Comparison of ENCODE assay signal across 30 cellular contexts in the genomic region with DNA sequence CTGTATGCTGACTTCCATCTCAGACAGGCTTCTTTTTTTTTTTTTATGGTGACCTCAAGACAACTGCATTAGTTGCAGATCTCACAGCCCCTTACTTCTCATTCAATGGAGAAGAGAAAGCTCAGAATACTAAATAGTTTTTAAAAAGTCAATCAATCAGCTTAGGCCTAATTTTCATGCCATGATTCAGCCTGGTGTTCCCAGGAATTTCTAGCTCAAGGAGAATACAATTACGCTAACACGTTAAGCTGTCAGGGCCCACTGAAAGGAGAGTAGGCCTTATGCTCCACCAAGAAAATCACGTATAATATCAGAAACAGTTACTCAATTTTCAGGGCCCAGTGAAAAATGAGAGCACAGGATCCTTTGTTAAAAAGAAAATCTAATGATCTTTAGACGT.
"Had no signal": no experiment of that assay in that cellular context is flagged by ENCODE, and none has a peak within 500 bp of the region (broad histone marks: within the 10 kb centered on the region; RNA-seq: fewer than 3 reads in every experiment).

No MANE protein-coding gene starts in this region.

- H3K27ac Mint-ChIP-seq: activated B cell treated with CpG ODN at 0.5 μM for 24 hours; activated CD4-positive, alpha-beta memory T cell treated with anti-CD3 and anti-CD28 coated beads for 36 hours; activated CD4-positive, alpha-beta T cell treated with anti-CD3 and anti-CD28 coated beads for 36 hours; activated CD4-positive, alpha-beta T cell treated with anti-CD3 and anti-CD28 coated beads, Interleukin-2, amount 10 ng/mL, durations not matched to agents 7 days and 5 days; activated CD8-positive, alpha-beta T cell treated with anti-CD3 and anti-CD28 coated beads for 36 hours; activated naive CD4-positive, alpha-beta T cell treated with anti-CD3 and anti-CD28 coated beads for 36 hours; activated naive CD4-positive, alpha-beta T cell treated with anti-CD3 and anti-CD28 coated beads, Interleukin-2, amount 50 U/mL, for 72 hours; activated naive CD8-positive, alpha-beta T cell treated with anti-CD3 and anti-CD28 coated beads for 36 hours; activated T-cell treated with anti-CD3 and anti-CD28 coated beads, Interleukin-2, amount 50 U/mL, for 72 hours; activated T-helper 1 cell treated with anti-CD3 and anti-CD28 coated beads, Interleukin-12 subunit alpha, Interleukin-12 subunit beta, Interleukin-2, Interleukin-4 antibody, amounts not matched to agents 30 ng/mL and 10 ng/mL and 1 ng/mL, durations not matched to agents 14 hours and 24 hours and 36 hours; activated T-helper 17 cell treated with anti-CD3 and anti-CD28 coated beads, Interleukin-2, amount 50 U/mL, for 72 hours; T-helper 17 cell had no signal

- ATAC-seq: activated CD4-positive, alpha-beta T cell treated with anti-CD3 and anti-CD28 coated beads for 36 hours; activated CD8-positive, alpha-beta T cell treated with anti-CD3 and anti-CD28 coated beads for 36 hours; activated naive CD4-positive, alpha-beta T cell treated with anti-CD3 and anti-CD28 coated beads, Interleukin-2, amount 50 U/mL, for 72 hours; activated T-cell treated with anti-CD3 and anti-CD28 coated beads, Interleukin-2, amount 50 U/mL, for 4 hours; activated T-cell treated with anti-CD3 and anti-CD28 coated beads, Interleukin-2, amount 50 U/mL, for 72 hours; activated T-helper 17 cell treated with anti-CD3 and anti-CD28 coated beads, Interleukin-2, amount 50 U/mL, for 72 hours; body of pancreas; T-helper 17 cell had no signal

- H3K9me3 ChIP-seq: adrenal gland had no signal

- H3K4me1 Mint-ChIP-seq: activated B cell treated with CpG ODN at 0.5 μM for 24 hours; activated CD4-positive, alpha-beta T cell treated with anti-CD3 and anti-CD28 coated beads, Interleukin-2, amount 10 ng/mL, durations not matched to agents 7 days and 5 days; activated naive CD8-positive, alpha-beta T cell treated with anti-CD3 and anti-CD28 coated beads for 36 hours; activated T-helper 17 cell treated with anti-CD3 and anti-CD28 coated beads, Interleukin-2, amount 50 U/mL, for 72 hours; T-helper 17 cell had no signal

- H3K27ac ChIP-seq: adrenal gland, body of pancreas, brain microvascular endothelial cell, breast epithelium, VCaP had no signal

- H3K27me3 Mint-ChIP-seq: activated B cell treated with CpG ODN at 0.5 μM for 24 hours; activated CD4-positive, alpha-beta memory T cell treated with anti-CD3 and anti-CD28 coated beads for 36 hours; activated CD4-positive, alpha-beta T cell treated with anti-CD3 and anti-CD28 coated beads for 36 hours; activated CD4-positive, alpha-beta T cell treated with anti-CD3 and anti-CD28 coated beads, Interleukin-2, amount 10 ng/mL, durations not matched to agents 7 days and 5 days; activated CD8-positive, alpha-beta T cell treated with anti-CD3 and anti-CD28 coated beads for 36 hours; activated naive CD8-positive, alpha-beta T cell treated with anti-CD3 and anti-CD28 coated beads for 36 hours; activated T-helper 17 cell treated with anti-CD3 and anti-CD28 coated beads, Interleukin-2, amount 50 U/mL, for 72 hours; T-helper 17 cell had no signal

- H3K4me1 ChIP-seq: adrenal gland, body of pancreas, breast epithelium had no signal

- H3K9me3 Mint-ChIP-seq: activated T-helper 1 cell treated with anti-CD3 and anti-CD28 coated beads, Interleukin-12 subunit alpha, Interleukin-12 subunit beta, Interleukin-2, Interleukin-4 antibody, amounts not matched to agents 30 ng/mL and 10 ng/mL and 1 ng/mL, durations not matched to agents 14 hours and 24 hours and 36 hours had no signal

- H3K36me3 Mint-ChIP-seq: activated CD4-positive, alpha-beta memory T cell treated with anti-CD3 and anti-CD28 coated beads for 36 hours; activated naive CD4-positive, alpha-beta T cell treated with anti-CD3 and anti-CD28 coated beads, Interleukin-2, amount 50 U/mL, for 72 hours; activated naive CD8-positive, alpha-beta T cell treated with anti-CD3 and anti-CD28 coated beads for 36 hours had no signal

- H3K4me3 ChIP-seq: adrenal gland, body of pancreas, breast epithelium had no signal

- H3K36me3 ChIP-seq: adrenal gland, brain microvascular endothelial cell, breast epithelium had no signal

- H3K4me3 Mint-ChIP-seq: activated B cell treated with CpG ODN at 0.5 μM for 24 hours; activated CD4-positive, alpha-beta memory T cell treated with anti-CD3 and anti-CD28 coated beads for 36 hours; activated CD4-positive, alpha-beta T cell treated with anti-CD3 and anti-CD28 coated beads for 36 hours; activated CD4-positive, alpha-beta T cell treated with anti-CD3 and anti-CD28 coated beads, Interleukin-2, amount 10 ng/mL, durations not matched to agents 7 days and 5 days; activated CD8-positive, alpha-beta T cell treated with anti-CD3 and anti-CD28 coated beads for 36 hours; activated naive CD4-positive, alpha-beta T cell treated with anti-CD3 and anti-CD28 coated beads for 36 hours; activated naive CD8-positive, alpha-beta T cell treated with anti-CD3 and anti-CD28 coated beads for 36 hours; activated T-cell treated with anti-CD3 and anti-CD28 coated beads, Interleukin-2, amount 50 U/mL, for 4 hours; activated T-cell treated with anti-CD3 and anti-CD28 coated beads, Interleukin-2, amount 50 U/mL, for 72 hours; activated T-helper 1 cell treated with anti-CD3 and anti-CD28 coated beads, Interleukin-12 subunit alpha, Interleukin-12 subunit beta, Interleukin-2, Interleukin-4 antibody, amounts not matched to agents 30 ng/mL and 10 ng/mL and 1 ng/mL, durations not matched to agents 14 hours and 24 hours and 36 hours; activated T-helper 17 cell treated with anti-CD3 and anti-CD28 coated beads, Interleukin-2, amount 50 U/mL, for 72 hours; T-helper 17 cell had no signal

- H3K27me3 ChIP-seq: adrenal gland, body of pancreas, brain microvascular endothelial cell, breast epithelium had no signal

- DNase-seq: activated B cell treated with CpG ODN at 0.5 μM for 24 hours; activated CD4-positive, alpha-beta memory T cell treated with anti-CD3 and anti-CD28 coated beads for 36 hours; activated CD4-positive, alpha-beta T cell treated with anti-CD3 and anti-CD28 coated beads for 36 hours; activated CD4-positive, alpha-beta T cell treated with anti-CD3 and anti-CD28 coated beads for 48 hours; activated CD4-positive, alpha-beta T cell treated with anti-CD3 and anti-CD28 coated beads, Interleukin-2, amount 10 ng/mL, durations not matched to agents 7 days and 5 days; activated CD4-positive, CD25-positive, alpha-beta regulatory T cell treated with anti-CD3 and anti-CD28 coated beads, Interleukin-2, amount 50 U/mL, for 72 hours; activated CD8-positive, alpha-beta memory T cell treated with anti-CD3 and anti-CD28 coated beads, Interleukin-2, amount 50 U/mL, for 4 hours; activated CD8-positive, alpha-beta T cell treated with anti-CD3 and anti-CD28 coated beads for 36 hours; activated effector memory CD4-positive, alpha-beta T cell treated with anti-CD3 and anti-CD28 coated beads, Interleukin-2, amount 50 U/mL, for 16 hours; activated gamma-delta T cell treated with Interleukin-2 at 50 U/mL for 16 hours; activated naive CD4-positive, alpha-beta T cell; activated naive CD4-positive, alpha-beta T cell treated with anti-CD3 and anti-CD28 coated beads for 36 hours; activated naive CD4-positive, alpha-beta T cell treated with anti-CD3 and anti-CD28 coated beads, Interleukin-2, amount 50 U/mL, for 16 hours; activated naive CD8-positive, alpha-beta T cell treated with anti-CD3 and anti-CD28 coated beads for 36 hours; activated T-cell treated with anti-CD3 and anti-CD28 coated beads for 4 hours; activated T-cell treated with anti-CD3 and anti-CD28 coated beads, Interleukin-2, amount 50 U/mL, for 1 hour; activated T-cell treated with anti-CD3 and anti-CD28 coated beads, Interleukin-2, amount 50 U/mL, for 4 hours; activated T-cell treated with anti-CD3 and anti-CD28 coated beads, Interleukin-2, amount 50 U/mL, for 72 hours; adrenal gland; amniotic stem cell; aorta; body of pancreas; brain microvascular endothelial cell; central memory CD4-positive, alpha-beta T cell; T-helper 17 cell had no signal
